Comparison of ENCODE assay signal across 1 cellular context in genomic region chr5:172939045-172939444, GRCh38.
A peak's percentile ranks its signal among the peaks of the same experiment; 100 is the strongest.
TF ChIP-seq lines count a peak whose summit lies in the region.

No MANE protein-coding gene starts in this region.

TF ChIP-seq in HepG2, 621 proteins besides CTCF, POLR2A, EP300 and RAD21 (continued from another document):
- TF ChIP-seq ZBTB33 (CRISPR knock-in tag; IDR thresholded peaks at IDR 0.05): peak; percentile 98
